In the genomic region with DNA sequence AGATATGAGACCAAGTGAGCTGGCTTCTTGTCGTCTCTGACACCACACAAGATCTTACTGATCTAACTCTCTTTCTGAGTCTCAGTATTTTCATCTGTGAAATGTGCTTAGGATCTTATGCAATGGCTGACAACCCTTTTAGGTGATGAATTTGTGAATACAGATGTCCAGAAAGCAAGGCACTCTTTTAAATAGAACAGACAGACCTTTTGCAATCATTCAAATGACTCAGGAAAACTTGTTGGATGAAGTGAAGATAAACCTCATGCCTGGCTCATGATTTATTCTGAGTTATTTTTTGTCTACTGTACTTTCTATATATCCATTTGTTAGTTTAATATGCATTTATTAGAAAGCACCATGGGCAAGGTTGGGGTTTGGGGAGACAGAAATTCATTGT, we compare ENCODE assay signal across 17 cellular contexts.
"Had no signal": no experiment of that assay in that cellular context is flagged by ENCODE, and none has a peak within 500 bp of the region (broad histone marks: within the 10 kb centered on the region; RNA-seq: fewer than 3 reads in every experiment).

No MANE protein-coding gene starts in this region.

- H3K4me3 ChIP-seq: lung, spleen, upper lobe of right lung had no signal

- H3K27ac ChIP-seq: parathyroid adenoma, spleen, upper lobe of right lung, VCaP had no signal

- DNase-seq: activated CD4-positive, alpha-beta T cell treated with anti-CD3 and anti-CD28 coated beads, Interleukin-2, amount 50 U/mL, for 4 hours; activated effector memory CD4-positive, alpha-beta T cell treated with anti-CD3 and anti-CD28 coated beads, Interleukin-2, amount 50 U/mL, for 16 hours; activated naive CD4-positive, alpha-beta T cell treated with anti-CD3 and anti-CD28 coated beads, Interleukin-2, amount 50 U/mL, for 16 hours; activated T-cell treated with anti-CD3 and anti-CD28 coated beads, Interleukin-2, amount 50 U/mL, for 72 hours; central memory CD4-positive, alpha-beta T cell; foreskin melanocyte; glutamatergic neuron; hippocampal formation; spleen; stimulated activated CD4-positive, alpha-beta T cell treated with anti-CD3 and anti-CD28 coated beads, Interleukin-4, amount 100 ng/mL, for 4 hours; stimulated activated naive B cell treated with anti-CD40 and anti-IgM and Interleukin-4, amounts not matched to agents 10 μg/mL and 1 μg/mL and 100 μg/mL, for 72 hours; upper lobe of right lung had no signal

- H3K36me3 ChIP-seq: spleen, upper lobe of right lung had no signal

- H3K79me2 ChIP-seq: parathyroid adenoma had no signal

- H3K4me1 ChIP-seq: parathyroid adenoma, spleen, upper lobe of right lung had no signal

- H2AFZ ChIP-seq: parathyroid adenoma had no signal

- H3K9me3 ChIP-seq: spleen, upper lobe of right lung had no signal

- H3K27me3 ChIP-seq: upper lobe of right lung had no signal

- H3K9ac ChIP-seq: parathyroid adenoma had no signal

- ATAC-seq: activated T-cell treated with anti-CD3 and anti-CD28 coated beads, Interleukin-2, amount 50 U/mL, for 72 hours; left lobe of liver; sciatic nerve; stimulated activated naive B cell treated with anti-CD40 and anti-IgM and Interleukin-4, amounts not matched to agents 10 μg/mL and 1 μg/mL and 100 μg/mL, for 72 hours; upper lobe of right lung had no signal
